In the genomic region with DNA sequence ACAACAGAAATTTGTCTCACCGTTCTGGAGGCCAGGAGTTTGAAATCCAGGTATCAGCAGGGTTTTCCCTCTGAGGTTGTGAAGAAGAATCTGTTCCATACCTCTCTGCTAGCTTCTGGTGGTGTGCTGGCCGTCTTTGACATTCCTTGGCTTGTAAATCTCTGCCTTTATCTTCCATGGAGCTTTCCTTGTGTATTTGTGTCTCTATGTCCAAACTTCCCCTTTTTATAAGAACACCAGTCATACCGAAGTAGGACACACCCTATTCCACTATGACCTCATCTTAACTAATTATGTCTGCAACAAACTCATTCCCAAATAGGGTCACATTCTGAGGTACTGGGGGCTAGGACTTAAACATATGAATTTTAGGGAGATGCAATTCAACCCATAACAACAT, we compare ENCODE assay signal across 15 cellular contexts. TPM values are rescaled to one million over a fixed set of nuclear protein-coding genes. Genes with fewer than 3 reads are reported as not detected.
A peak's percentile ranks its signal among the peaks of the same experiment; 100 is the strongest.
DNase-seq lines count a peak whose midpoint lies in the region; ATAC-seq and TF ChIP-seq lines count a peak whose summit lies in the region.
"Had no signal": no experiment of that assay in that cellular context is flagged by ENCODE, and none has a peak within 500 bp of the region (broad histone marks: within the 10 kb centered on the region; RNA-seq: fewer than 3 reads in every experiment).

No MANE protein-coding gene starts in this region.

- peak; percentile 14 to 37 (median 31) for ATAC-seq in heart left ventricle
- ATAC-seq in HG02763 (IDR thresholded peaks at IDR 0.05; ENCODE audit: unreplicated experiment) = no peak
- ATAC-seq: HCT116 had no signal

- no peaks in the 10 kb centered on the region for H3K27me3 ChIP-seq in heart left ventricle
- no peaks in the 10 kb centered on the region for H3K27me3 ChIP-seq in rectal smooth muscle tissue (ENCODE audit: control insufficient read depth, insufficient read depth, low read length)
- 0 out of 2 replicates have a peak, but pooled peaks cover 3% of the 10 kb centered on the region for H3K27me3 ChIP-seq in HAP-1 (ENCODE audit: low read depth)

- H3K4me3 ChIP-seq in heart left ventricle (peak overlapping the region; percentile 22 to 65 (median 58)), rectal smooth muscle tissue (ENCODE audit: low read length) (peak overlapping the region; percentile 55), HAP-1 (no peak overlapping the region)

- WGBS in heart left ventricle, 4 donors = 14 to 33% (median 26%) methylated on average over 3 of the region's 3 CpGs

- no peaks in the 10 kb centered on the region for H3K9me3 ChIP-seq in heart left ventricle
- H3K9me3 ChIP-seq in HAP-1 = no peaks in the 10 kb centered on the region

- intact Hi-C loops in heart left ventricle (cut with DNase I) = loop anchor here in 1 of 10 donors (10.0 kb wide), 1 partner anchor 61 kb away; no protein-coding TSS in a partner anchor
- intact Hi-C loops in activated naive CD4-positive, alpha-beta T cell treated with anti-CD3 and anti-CD28 coated beads for 36 hours (cut with micrococcal nuclease) = loop anchor here (2.0 kb wide), 3 partner anchors 43 to 199 kb away; partner anchors contain the start of gene TJP2

- H3K9me3 Mint-ChIP-seq in activated naive CD4-positive, alpha-beta T cell treated with anti-CD3 and anti-CD28 coated beads for 36 hours = peaks cover 8% of the 10 kb centered on the region

- in situ Hi-C loops in HAP-1 (cut with MboI; ENCODE audit: low sequenced_read_pairs) = no loop called here

- peaks cover 0 to 13% (median 0%) of the 10 kb centered on the region in 9 donors for H3K36me3 ChIP-seq in heart left ventricle
- H3K36me3 ChIP-seq in rectal smooth muscle tissue (ENCODE audit: control insufficient read depth, insufficient read depth, low read length) = no peaks in the 10 kb centered on the region
- no peaks in the 10 kb centered on the region for H3K36me3 ChIP-seq in HAP-1 (replicated peaks)

- DNase-seq in SIG-M5 treated with dmso at 0.1 percent for 504 hours (lab: John Stamatoyannopoulos, UW; ENCODE audit: unreplicated experiment) (peak; percentile 10), heart left ventricle (no peak), HAP-1 (ENCODE audit: low spot score in 2 of 2) (no peak)
- no peak for DNase-seq in activated naive CD4-positive, alpha-beta T cell treated with anti-CD3 and anti-CD28 coated beads for 36 hours
- no peak for DNase-seq in NK-92 treated with Interleukin-12 subunit alpha and Interleukin-12 subunit beta, amount 100 ng/mL, for 24 hours (lab: John Stamatoyannopoulos, UW)
- DNase-seq: activated gamma-delta T cell, COR-L47, NCI-H2081, nucleus accumbens had no signal

- CTCF ChIA-PET in activated naive CD4-positive, alpha-beta T cell treated with anti-CD3 and anti-CD28 coated beads for 36 hours (lab: Charles Lee) = interaction anchor here (0.5 to 5.8 kb wide), 4 partner anchors 20 to 60 kb away, joined by 3 to 32 read pairs (median 4); partner anchors contain the start of gene FXN

- no peak for TF ChIP-seq CTCF in heart left ventricle (IDR thresholded peaks at IDR 0.05)

- no peaks in the 10 kb centered on the region for H3K36me3 Mint-ChIP-seq in activated naive CD4-positive, alpha-beta T cell treated with anti-CD3 and anti-CD28 coated beads for 36 hours (ENCODE audit: low read depth)

- H3K4me1 ChIP-seq in heart left ventricle (peaks cover 0 to 54% (median 13%) of the 10 kb centered on the region in 12 donors), rectal smooth muscle tissue (ENCODE audit: control insufficient read depth, insufficient read depth, low read length) (peaks cover 25% of the 10 kb centered on the region), HAP-1 (no peaks in the 10 kb centered on the region)

- peaks cover 45% of the 10 kb centered on the region for H3K4me1 Mint-ChIP-seq in activated naive CD4-positive, alpha-beta T cell treated with anti-CD3 and anti-CD28 coated beads for 36 hours (ENCODE audit: low read depth)

- no peak overlapping the region for H3K4me3 Mint-ChIP-seq in activated naive CD4-positive, alpha-beta T cell treated with anti-CD3 and anti-CD28 coated beads for 36 hours

- peaks cover 7% of the 10 kb centered on the region for H3K27me3 Mint-ChIP-seq in activated naive CD4-positive, alpha-beta T cell treated with anti-CD3 and anti-CD28 coated beads for 36 hours (ENCODE audit: low read depth)

- TF ChIP-seq POLR2A in GM19193 (IDR thresholded peaks at IDR 0.05; ENCODE audit: extremely low read depth, insufficient read depth, insufficient read length) (peak; percentile 8), heart left ventricle (IDR thresholded peaks at IDR 0.05) (peak in 1 of 2 donors; percentile 47)

- peak overlapping the region; percentile 37 to 91 (median 82) for H3K27ac ChIP-seq in heart left ventricle
- H3K27ac ChIP-seq in rectal smooth muscle tissue (ENCODE audit: low read depth, low read length) = peak overlapping the region; percentile 84

- H3K27ac Mint-ChIP-seq in activated naive CD4-positive, alpha-beta T cell treated with anti-CD3 and anti-CD28 coated beads for 36 hours = no peak overlapping the region

- no peak overlapping the region for H3K9ac ChIP-seq in rectal smooth muscle tissue (ENCODE audit: low read length)

RNA-seq across cellular contexts. Expression of gene PRKACG, which starts 38.3 kb away (rescaled TPM):
- total RNA-seq in heart left ventricle = not detected
- not detected for polyA plus RNA-seq in heart left ventricle
- not detected for total RNA-seq in activated naive CD4-positive, alpha-beta T cell treated with anti-CD3 and anti-CD28 coated beads for 36 hours
- total RNA-seq: cerebellum, fibroblast of villous mesenchyme had no signal

RNA-seq across cellular contexts. Expression of gene FXN, which starts 59.9 kb away (rescaled TPM):
- 10 to 100 TPM; 16.9 to 40.2 (median 30.0) TPM for total RNA-seq in heart left ventricle
- 10 to 100 TPM; 14.8 to 16.9 TPM for polyA plus RNA-seq in heart left ventricle
- total RNA-seq in activated naive CD4-positive, alpha-beta T cell treated with anti-CD3 and anti-CD28 coated beads for 36 hours = 10 to 100 TPM; 16.8 to 17.3 TPM
